In genomic region chr22:46119729-46120419, GRCh38 we compare ENCODE assay signal across 1 cellular context.
TF ChIP-seq lines count a peak whose summit lies in the region.

No MANE protein-coding gene starts in this region.

TF ChIP-seq in GM23338, 12 proteins besides CTCF, POLR2A, EP300 and RAD21 (continued from another document):
- no peak for TF ChIP-seq EZH2phosphoT487 (IDR thresholded peaks at IDR 0.05; ENCODE audit: unreplicated experiment)
- no peak for TF ChIP-seq STAT1 (IDR thresholded peaks at IDR 0.05; ENCODE audit: unreplicated experiment)
